26 cellular contexts compared by ENCODE assay signal in the genomic region with DNA sequence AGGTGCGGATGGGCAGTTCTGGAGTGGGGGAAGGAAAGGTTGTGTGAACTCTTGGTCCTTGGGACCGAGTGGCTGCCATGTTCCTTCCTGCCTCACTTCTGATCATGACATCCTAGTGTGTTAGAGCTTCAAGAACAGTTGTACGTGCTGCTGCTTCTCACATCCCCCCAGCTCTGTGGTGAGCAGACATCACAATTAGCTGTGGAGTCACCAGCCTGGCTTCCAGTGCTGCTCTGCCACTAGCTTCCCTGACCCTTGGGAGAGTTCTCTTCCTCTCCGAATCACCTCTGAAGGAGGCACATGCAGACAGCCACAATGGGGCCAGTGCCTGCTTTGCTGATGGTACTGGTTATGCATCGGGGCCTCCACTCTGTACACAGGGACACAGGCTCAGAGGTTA. TPM values are rescaled to one million over a fixed set of nuclear protein-coding genes. Genes with fewer than 3 reads are reported as not detected.
A peak's percentile ranks its signal among the peaks of the same experiment; 100 is the strongest.
DNase-seq lines count a peak whose midpoint lies in the region; ATAC-seq and FAIRE-seq lines count a peak whose summit lies in the region.
"Had no signal": no experiment of that assay in that cellular context is flagged by ENCODE, and none has a peak within 500 bp of the region (broad histone marks: within the 10 kb centered on the region; RNA-seq: fewer than 3 reads in every experiment).

No MANE protein-coding gene starts in this region.

- no peak overlapping the region for H4K91ac ChIP-seq in trophoblast cell (ENCODE audit: low read depth, low read length)

- no peak overlapping the region for H3K4me2 ChIP-seq in trophoblast cell (ENCODE audit: low read length)
- H3K4me2 ChIP-seq: BLaER1 had no signal

- DNase-seq in Right ventricle myocardium superior (peak; percentile 13), Right ventricle myocardium inferior (ENCODE audit: missing footprints) (no peak), myocyte (ENCODE audit: low read depth) (peak; percentile 63), trophoblast cell (no peak), middle frontal gyrus (ENCODE audit: extremely low spot score, low spot score) (no peak), frontal cortex (ENCODE audit: low spot score in 2 of 2) (no peak)
- DNase-seq: Caco-2; CD4-positive, CD25-positive, alpha-beta regulatory T cell; CD8-positive, alpha-beta T cell; DMS 273 treated with DMSO at 0.1 percent for 48 hours; DMS79; EL; GDM1; GM23248; H9 had no signal

- no peak overlapping the region for H3K18ac ChIP-seq in trophoblast cell (ENCODE audit: low read length)

- no peak overlapping the region for H2AFZ ChIP-seq in trophoblast cell (ENCODE audit: insufficient read depth, low read length, poor library complexity)
- H2AFZ ChIP-seq: GM23248 had no signal

- peaks cover 68 to 70% of the 10 kb centered on the region in 2 experiments for H3K36me3 ChIP-seq in trophoblast cell (ENCODE audit: control insufficient read depth in 1 of 2, insufficient read depth in 2 of 2, low read length in 2 of 2)

- intact Hi-C loops in Right ventricle myocardium superior (cut with DNase I), result no loop called here
- intact Hi-C loops in Right ventricle myocardium inferior (cut with DNase I), result no loop called here

- no peaks in the 10 kb centered on the region for H3K9me3 ChIP-seq in trophoblast cell (ENCODE audit: insufficient read depth, low read depth, low read length)
- H3K9me3 ChIP-seq: BLaER1, Caco-2 had no signal

- H3K27ac ChIP-seq in trophoblast cell (ENCODE audit: low read depth, low read length), result no peak overlapping the region
- H3K27ac ChIP-seq: 22Rv1, BLaER1, C4-2B, GM23248 had no signal

- H2BK120ac ChIP-seq in trophoblast cell (ENCODE audit: insufficient read depth, low read length, poor library complexity), result no peak overlapping the region

- WGBS in trophoblast cell (ENCODE audit: extremely low coverage, insufficient coverage, insufficient read length), result no CpG with 5 or more reads among the region's 5 CpGs

- no peak overlapping the region for H3K4ac ChIP-seq in trophoblast cell (ENCODE audit: low read depth, low read length)

- H3K4me3 ChIP-seq in trophoblast cell (ENCODE audit: low read depth, low read length), result peak overlapping the region; percentile 4
- H3K4me3 ChIP-seq: BLaER1, GM23248 had no signal

- H3K79me2 ChIP-seq in trophoblast cell (ENCODE audit: control insufficient read depth, insufficient read depth, low read length, poor library complexity), result peaks cover 9% of the 10 kb centered on the region

- H2BK5ac ChIP-seq in trophoblast cell (ENCODE audit: low read depth, low read length, poor library complexity), result no peak overlapping the region

- no peak overlapping the region for H4K8ac ChIP-seq in trophoblast cell (ENCODE audit: low read depth, low read length)

- H3K4me1 ChIP-seq in trophoblast cell (ENCODE audit: control insufficient read depth in 1 of 2, insufficient read depth in 2 of 2, low read length in 2 of 2), result peaks cover 5% of the 10 kb centered on the region in 2 experiments
- H3K4me1 ChIP-seq: Caco-2 had no signal

- ATAC-seq in Right ventricle myocardium superior (ENCODE audit: poor library complexity) (no peak), Right ventricle myocardium inferior (no peak), GM21619 (IDR thresholded peaks at IDR 0.05; ENCODE audit: unreplicated experiment) (no peak), GM19397 (IDR thresholded peaks at IDR 0.05; ENCODE audit: unreplicated experiment) (no peak)
- ATAC-seq: CD8-positive, alpha-beta T cell; HCT116 had no signal

- H3K23ac ChIP-seq in trophoblast cell (ENCODE audit: low read length), result no peak overlapping the region

- no peak overlapping the region for H3K14ac ChIP-seq in trophoblast cell (ENCODE audit: low read length)

- H2BK12ac ChIP-seq in trophoblast cell (ENCODE audit: low read length), result no peak overlapping the region

- H2AK5ac ChIP-seq in trophoblast cell (ENCODE audit: low read length), result no peak overlapping the region

- H3K79me1 ChIP-seq in trophoblast cell (ENCODE audit: low read length), result peaks cover 11% of the 10 kb centered on the region

- no peaks in the 10 kb centered on the region for H3K27me3 ChIP-seq in trophoblast cell (ENCODE audit: insufficient read depth, low read length)
- H3K27me3 ChIP-seq: BLaER1 had no signal

- FAIRE-seq in frontal cortex (lab: Jason Lieb, UNC), result no peak
- FAIRE-seq: A204.1, D721Med, GM12891, GM18507 had no signal

- H3K9ac ChIP-seq in trophoblast cell (ENCODE audit: low read length), result no peak overlapping the region
- H3K9ac ChIP-seq: BLaER1, GM23248 had no signal

- no peak overlapping the region for H4K12ac ChIP-seq in trophoblast cell (ENCODE audit: low read depth, low read length)

RNA-seq across cellular contexts. Expression of a gene that starts 4.7 kb away (rescaled TPM):
- 30.7 TPM for total RNA-seq in Right ventricle myocardium superior
- total RNA-seq in Right ventricle myocardium inferior, result 35.3 TPM
- total RNA-seq in myocyte, result 37.6 and 49.9 TPM in 2 replicates
- 55.3 TPM for polyA plus RNA-seq in myocyte (2012)
- 28.2 and 28.4 TPM in 2 replicates for polyA plus RNA-seq in trophoblast cell (2013)
- 21.6 TPM for total RNA-seq in frontal cortex

RNA-seq across cellular contexts. Expression of a gene that starts 6.2 kb away (rescaled TPM):
- total RNA-seq in Right ventricle myocardium superior (114 TPM), Right ventricle myocardium inferior (125 TPM), myocyte (143 and 146 TPM in 2 replicates), frontal cortex (22.8 TPM)
- polyA plus RNA-seq in myocyte (2012), result 199 TPM
- polyA plus RNA-seq in trophoblast cell (2013), result 160 and 162 TPM in 2 replicates

RNA-seq across cellular contexts. Expression of a gene that starts 15.8 kb away (rescaled TPM):
- total RNA-seq in Right ventricle myocardium superior (not detected), Right ventricle myocardium inferior (not detected), myocyte (1.3 and 1.9 TPM in 2 replicates), frontal cortex (41.6 TPM)
- 2.4 TPM for polyA plus RNA-seq in myocyte (2012)
- polyA plus RNA-seq in trophoblast cell (2013), result 4.7 and 5.3 TPM in 2 replicates
- polyA plus RNA-seq: CD4-positive, CD25-positive, alpha-beta regulatory T cell had no signal

RNA-seq across cellular contexts. Expression of a gene that starts 26.8 kb away (rescaled TPM):
- total RNA-seq in Right ventricle myocardium superior, result 38.4 TPM
- total RNA-seq in Right ventricle myocardium inferior, result 48.7 TPM
- total RNA-seq in myocyte, result 115 and 165 TPM in 2 replicates
- 204 TPM for polyA plus RNA-seq in myocyte (2012)
- polyA plus RNA-seq in trophoblast cell (2013), result 225 and 238 TPM in 2 replicates
- 28.9 TPM for total RNA-seq in frontal cortex

RNA-seq across cellular contexts. Expression of a gene that starts 29.5 kb away (rescaled TPM):
- total RNA-seq in Right ventricle myocardium superior (not detected), Right ventricle myocardium inferior (0.14 TPM), myocyte (0.08 and 0.26 TPM in 2 replicates), frontal cortex (9.0 TPM)
- 0.48 TPM for polyA plus RNA-seq in myocyte (2012)
- 0.10 and 0.12 TPM in 2 replicates for polyA plus RNA-seq in trophoblast cell (2013)
- total RNA-seq: CD4-positive, CD25-positive, alpha-beta regulatory T cell had no signal
- polyA plus RNA-seq: AG04450; CD4-positive, CD25-positive, alpha-beta regulatory T cell had no signal

Comparison
In these comparisons a context has a peak if more than half of its experiments do, and no peak if none do; other contexts are left out.
1. DNase-seq: peak in Right ventricle myocardium superior (single experiment) and myocyte (single experiment); none in Right ventricle myocardium inferior (single experiment), trophoblast cell (0 of 2), middle frontal gyrus (single experiment) and frontal cortex (0 of 2).
2. RNA of a gene that starts 15.8 kb away (total RNA-seq): 41.6 TPM in frontal cortex (single experiment); 1.3 to 1.9 TPM in myocyte, not detected in Right ventricle myocardium inferior (single experiment) and not detected in Right ventricle myocardium superior (single experiment); every median in the first group is over 10 times any median in the second.